1 cellular context compared by ENCODE assay signal in the genomic region with DNA sequence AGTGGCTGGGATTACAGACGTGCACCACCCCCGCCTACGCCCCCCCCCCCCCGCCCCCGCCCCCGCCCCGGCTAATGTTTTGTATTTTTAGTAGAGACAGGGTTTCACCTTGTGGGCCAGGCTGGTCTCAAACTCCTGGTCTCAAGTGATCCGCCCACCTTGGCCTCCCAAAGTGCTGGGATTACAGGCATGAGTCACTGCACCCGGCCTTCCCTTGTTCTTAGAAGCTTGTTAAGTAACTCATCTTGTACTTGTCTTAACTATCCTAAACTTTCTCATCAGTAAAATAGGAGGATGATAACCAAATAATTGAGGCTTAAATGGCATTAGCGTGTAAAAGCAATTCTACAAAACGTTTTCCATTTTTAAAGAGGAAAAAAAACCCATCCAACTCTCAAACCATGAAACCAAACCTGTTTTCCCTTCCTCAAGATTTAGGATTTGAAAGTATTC.
A peak's percentile ranks its signal among the peaks of the same experiment; 100 is the strongest.
TF ChIP-seq lines count a peak whose summit lies in the region.

No MANE protein-coding gene starts in this region.

TF ChIP-seq in HepG2, 621 proteins besides CTCF, POLR2A, EP300 and RAD21:
- TF ChIP-seq FOSL2 (CRISPR knock-in tag; IDR thresholded peaks at IDR 0.05) (0 out of 2 replicates have a peak, but pooled peaks have one; percentile 17), ZNF33A (CRISPR knock-in tag; IDR thresholded peaks at IDR 0.05; ENCODE audit: borderline replicate concordance) (no peak)
